8 cellular contexts compared by ENCODE assay signal in genomic region chr19:48445256-48445605, GRCh38.
A peak's percentile ranks its signal among the peaks of the same experiment; 100 is the strongest.
DNase-seq lines count a peak whose midpoint lies in the region; ATAC-seq and TF ChIP-seq lines count a peak whose summit lies in the region.

No MANE protein-coding gene starts in this region.

- intact Hi-C loops in head of caudate nucleus (cut with DNase I) = loop anchor here (10.0 kb wide), 1 partner anchor 50 kb away; the partner anchor contains the start of genes GRIN2D and KDELR1

- peak; percentile 78 for DNase-seq in Ammon's horn (ENCODE audit: low spot score)
- peak; percentile 97 for DNase-seq in NCI-H510A treated with DMSO at 0.1 percent for 48 hours (lab: John Stamatoyannopoulos, UW)
- DNase-seq in head of caudate nucleus = peak in 27 of 42 donors; percentile 28 to 76 (median 46)

- H3K4me3 ChIP-seq in parathyroid adenoma (ENCODE audit: low read depth, low read length) = peak overlapping the region; percentile 70

- no peaks in the 10 kb centered on the region for H3K36me3 ChIP-seq in parathyroid adenoma (ENCODE audit: control insufficient read depth, insufficient read depth, low read length)

- H3K9me3 Mint-ChIP-seq in activated naive CD8-positive, alpha-beta T cell (ENCODE audit: low read depth) = no peaks in the 10 kb centered on the region

- H3K27me3 Mint-ChIP-seq in activated naive CD8-positive, alpha-beta T cell = peaks cover 10% of the 10 kb centered on the region

- H3K79me2 ChIP-seq in parathyroid adenoma = peaks cover 4% of the 10 kb centered on the region

- peak; percentile 49 for ATAC-seq in GM18511 (IDR thresholded peaks at IDR 0.05; ENCODE audit: unreplicated experiment)
- peak; percentile 9 for ATAC-seq in HG03196 (IDR thresholded peaks at IDR 0.05; ENCODE audit: unreplicated experiment)
- no peak for ATAC-seq in HG03025 (IDR thresholded peaks at IDR 0.05; ENCODE audit: low FRiP score, unreplicated experiment)

- peak overlapping the region; percentile 92 for H3K4me2 ChIP-seq in parathyroid adenoma (ENCODE audit: low read length)

- peak overlapping the region; percentile 79 for H3K4me3 Mint-ChIP-seq in activated naive CD8-positive, alpha-beta T cell

- H3K27me3 ChIP-seq in parathyroid adenoma (ENCODE audit: control insufficient read depth, insufficient read depth, low read length) = no peaks in the 10 kb centered on the region

- peak overlapping the region; percentile 97 for H2AFZ ChIP-seq in parathyroid adenoma

- H3K27ac ChIP-seq in parathyroid adenoma = peak overlapping the region; percentile 83

- H3K4me1 ChIP-seq in parathyroid adenoma = peaks cover 13% of the 10 kb centered on the region

- no peak overlapping the region for H3K9ac ChIP-seq in parathyroid adenoma

- peaks cover 37% of the 10 kb centered on the region for H3K4me1 Mint-ChIP-seq in activated naive CD8-positive, alpha-beta T cell (ENCODE audit: low read depth)

- peak; percentile 55 for TF ChIP-seq CTCF in parathyroid adenoma (IDR thresholded peaks at IDR 0.05)

- peaks cover 11% of the 10 kb centered on the region for H3K36me3 Mint-ChIP-seq in activated naive CD8-positive, alpha-beta T cell

- H3K27ac Mint-ChIP-seq in activated naive CD8-positive, alpha-beta T cell = peak overlapping the region; percentile 93

- H3K9me3 ChIP-seq in parathyroid adenoma (ENCODE audit: control insufficient read depth, low read length) = no peaks in the 10 kb centered on the region

Comparison
In these comparisons a context has a peak if more than half of its experiments do, and no peak if none do; other contexts are left out.
1. DNase-seq: peak in every context shown above with its lines; median percentile 97 in NCI-H510A treated with DMSO at 0.1 percent for 48 hours; 78 in Ammon's horn; 46 in head of caudate nucleus.